Comparison of ENCODE assay signal across 1 cellular context in genomic region chr15:58021332-58022230, GRCh38.
TF ChIP-seq lines count a peak whose summit lies in the region.

No MANE protein-coding gene starts in this region.

TF ChIP-seq in K562, 482 proteins besides CTCF, POLR2A, EP300 and RAD21 (continued from another document):
- TF ChIP-seq, protein P1, sequence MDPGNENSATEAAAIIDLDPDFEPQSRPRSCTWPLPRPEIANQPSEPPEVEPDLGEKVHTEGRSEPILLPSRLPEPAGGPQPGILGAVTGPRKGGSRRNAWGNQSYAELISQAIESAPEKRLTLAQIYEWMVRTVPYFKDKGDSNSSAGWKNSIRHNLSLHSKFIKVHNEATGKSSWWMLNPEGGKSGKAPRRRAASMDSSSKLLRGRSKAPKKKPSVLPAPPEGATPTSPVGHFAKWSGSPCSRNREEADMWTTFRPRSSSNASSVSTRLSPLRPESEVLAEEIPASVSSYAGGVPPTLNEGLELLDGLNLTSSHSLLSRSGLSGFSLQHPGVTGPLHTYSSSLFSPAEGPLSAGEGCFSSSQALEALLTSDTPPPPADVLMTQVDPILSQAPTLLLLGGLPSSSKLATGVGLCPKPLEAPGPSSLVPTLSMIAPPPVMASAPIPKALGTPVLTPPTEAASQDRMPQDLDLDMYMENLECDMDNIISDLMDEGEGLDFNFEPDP (CRISPR knock-in tag; IDR thresholded peaks at IDR 0.05) = no peak
- TF ChIP-seq YBX1 (IDR thresholded peaks at IDR 0.05) (no peak), CEBPB (tag; IDR thresholded peaks at IDR 0.05) (peak; percentile 52; the same call in 1 of the 2 replicates)
TF ChIP-seq in K562: peak in this region for 1.
